In genomic region chr10:44567471-44567870, GRCh38 we compare ENCODE assay signal across 25 cellular contexts.
DNase-seq lines count a peak whose midpoint lies in the region; ATAC-seq and TF ChIP-seq lines count a peak whose summit lies in the region.
"Had no signal": no experiment of that assay in that cellular context is flagged by ENCODE, and none has a peak within 500 bp of the region (broad histone marks: within the 10 kb centered on the region; RNA-seq: fewer than 3 reads in every experiment).

No MANE protein-coding gene starts in this region.

- no peak overlapping the region for H2AFZ ChIP-seq in fibroblast of lung (ENCODE audit: low read length)
- H2AFZ ChIP-seq: hepatocyte had no signal

- H3K36me3 ChIP-seq in fibroblast of lung (ENCODE audit: control insufficient read depth, insufficient read depth, low read length) = no peaks in the 10 kb centered on the region
- H3K36me3 ChIP-seq in skeletal muscle satellite cell (ENCODE audit: insufficient read depth, low read length) = no peaks in the 10 kb centered on the region
- H3K36me3 ChIP-seq: gastroesophageal sphincter had no signal

- DNase-seq in ELR (ENCODE audit: low read depth) (peak; percentile 22), LHCN-M2 (ENCODE audit: low read depth) (peak; percentile 31), fibroblast of lung (ENCODE audit: low read depth in 2 of 2) (peak; percentile 69 to 80), left colon (no peak)
- DNase-seq in stimulated activated CD4-positive, alpha-beta T cell treated with anti-CD3 and anti-CD28 coated beads, Interleukin-4, amount 100 ng/mL, for 4 hours = no peak
- DNase-seq in stimulated activated CD4-positive, alpha-beta T cell treated with anti-CD3 and anti-CD28 coated beads, Interleukin-12 subunit alpha, Interleukin-12 subunit beta, amount 100 ng/mL, for 4 hours = no peak
- DNase-seq: activated CD8-positive, alpha-beta T cell treated with anti-CD3 and anti-CD28 coated beads, Interleukin-2, amount 10 ng/mL, durations not matched to agents 7 days and 5 days; activated naive CD4-positive, alpha-beta T cell treated with anti-CD3 and anti-CD28 coated beads, Interleukin-2, amount 10 ng/mL, durations not matched to agents 7 days and 5 days; Calu3; DMS79; effector memory CD8-positive, alpha-beta T cell; GOT3; KG1; naive thymus-derived CD4-positive, alpha-beta T cell; NCI-H1436; NCI-H2081; NCI-H226; stimulated activated naive B cell treated with anti-CD40 and anti-IgM and Interleukin-4, amounts not matched to agents 10 μg/mL and 1 μg/mL and 100 μg/mL, for 72 hours had no signal

- H3K4me3 ChIP-seq in fibroblast of lung (replicated peaks in 1 of 4; ENCODE audit: control extremely low read depth in 1 of 4, insufficient read depth in 1 of 4, low read depth in 3 of 4, low read length in 4 of 4) (no peak overlapping the region), skeletal muscle satellite cell (ENCODE audit: low read length) (no peak overlapping the region)
- H3K4me3 ChIP-seq: coronary artery, gastroesophageal sphincter, hepatocyte, lung had no signal

- H3K27ac ChIP-seq in fibroblast of lung (ENCODE audit: insufficient read depth, low read length) = no peak overlapping the region
- H3K27ac ChIP-seq: coronary artery, gastroesophageal sphincter, hepatocyte had no signal

- intact Hi-C loops in left colon (cut with DNase I, micrococcal nuclease) = no loop called here

- ATAC-seq in left colon = no peak
- ATAC-seq: activated CD8-positive, alpha-beta T cell treated with anti-CD3 and anti-CD28 coated beads, Interleukin-2, amount 10 ng/mL, durations not matched to agents 7 days and 5 days; activated T-helper 17 cell treated with anti-CD3 and anti-CD28 coated beads, Interleukin-2, amount 50 U/mL, for 72 hours; effector memory CD8-positive, alpha-beta T cell; gastroesophageal sphincter; naive thymus-derived CD4-positive, alpha-beta T cell; Right ventricle myocardium inferior; stimulated activated naive B cell treated with anti-CD40 and anti-IgM and Interleukin-4, amounts not matched to agents 10 μg/mL and 1 μg/mL and 100 μg/mL, for 72 hours had no signal

- H3K4me2 ChIP-seq in fibroblast of lung (ENCODE audit: extremely low read depth, insufficient read depth, low read length) (no peak overlapping the region), skeletal muscle satellite cell (ENCODE audit: low read length) (no peak overlapping the region)
- H3K4me2 ChIP-seq: hepatocyte had no signal

- H3K79me2 ChIP-seq in fibroblast of lung (ENCODE audit: control insufficient read depth, insufficient read depth, low read length) = no peaks in the 10 kb centered on the region
- H3K79me2 ChIP-seq: hepatocyte had no signal

- H3K9ac ChIP-seq in fibroblast of lung (ENCODE audit: insufficient read depth, low read length) (no peak overlapping the region), skeletal muscle satellite cell (ENCODE audit: low read depth, low read length) (peak overlapping the region; percentile 7)

- H3K4me1 ChIP-seq in fibroblast of lung (ENCODE audit: control insufficient read depth, extremely low read depth, insufficient read depth, low read length) (peaks cover 15% of the 10 kb centered on the region), skeletal muscle satellite cell (ENCODE audit: control insufficient read depth, insufficient read depth, low read length) (peaks cover 47% of the 10 kb centered on the region)

- H3K9me3 ChIP-seq in fibroblast of lung (ENCODE audit: control insufficient read depth, insufficient read depth, low read depth, low read length) (no peaks in the 10 kb centered on the region), skeletal muscle satellite cell (replicated peaks; ENCODE audit: low read length) (no peaks in the 10 kb centered on the region)
- H3K9me3 ChIP-seq: gastroesophageal sphincter had no signal

- no peaks in the 10 kb centered on the region for H4K20me1 ChIP-seq in fibroblast of lung (ENCODE audit: control insufficient read depth, extremely low read depth, insufficient read depth, low read length)

- no peak for TF ChIP-seq CTCF in fibroblast of lung (conservative IDR thresholded peaks at IDR 0.05 in 1 of 2, IDR thresholded peaks at IDR 0.05 in 1 of 2; ENCODE audit: low read depth in 1 of 2, low read length in 2 of 2)

- no peaks in the 10 kb centered on the region for H3K27me3 ChIP-seq in fibroblast of lung (ENCODE audit: control insufficient read depth, insufficient read depth, low read length)
- H3K27me3 ChIP-seq in skeletal muscle satellite cell (ENCODE audit: control insufficient read depth, insufficient read depth, low read length) = no peaks in the 10 kb centered on the region
- H3K27me3 ChIP-seq: gastroesophageal sphincter, hepatocyte had no signal

Comparison
In these comparisons a context has a peak if more than half of its experiments do, and no peak if none do; other contexts are left out.
1. DNase-seq: peak in ELR (single experiment), LHCN-M2 (single experiment) and fibroblast of lung (2 of 2); none in left colon (0 of 2), stimulated activated CD4-positive, alpha-beta T cell treated with anti-CD3 and anti-CD28 coated beads, Interleukin-4, amount 100 ng/mL, for 4 hours (0 of 2) and stimulated activated CD4-positive, alpha-beta T cell treated with anti-CD3 and anti-CD28 coated beads, Interleukin-12 subunit alpha, Interleukin-12 subunit beta, amount 100 ng/mL, for 4 hours (single experiment).